ENCODE assay signal across 8 cellular contexts in genomic region chr6:81938014-81938761, GRCh38.
DNase-seq lines count a peak whose midpoint lies in the region; ATAC-seq lines count a peak whose summit lies in the region.

No MANE protein-coding gene starts in this region.

- H3K9me3 Mint-ChIP-seq in activated naive CD8-positive, alpha-beta T cell treated with anti-CD3 and anti-CD28 coated beads, Interleukin-2, amount 50 U/mL, for 24 hours = peaks cover 7% of the 10 kb centered on the region

- H3K4me1 Mint-ChIP-seq in activated naive CD8-positive, alpha-beta T cell treated with anti-CD3 and anti-CD28 coated beads, Interleukin-2, amount 50 U/mL, for 24 hours = no peaks in the 10 kb centered on the region

- no peak overlapping the region for H3K27ac Mint-ChIP-seq in activated naive CD8-positive, alpha-beta T cell treated with anti-CD3 and anti-CD28 coated beads, Interleukin-2, amount 50 U/mL, for 24 hours

- H3K36me3 Mint-ChIP-seq in activated naive CD8-positive, alpha-beta T cell treated with anti-CD3 and anti-CD28 coated beads, Interleukin-2, amount 50 U/mL, for 24 hours (ENCODE audit: low read depth) = no peaks in the 10 kb centered on the region

- no peaks in the 10 kb centered on the region for H3K27me3 Mint-ChIP-seq in activated naive CD8-positive, alpha-beta T cell treated with anti-CD3 and anti-CD28 coated beads, Interleukin-2, amount 50 U/mL, for 24 hours

- ATAC-seq in GM18520 (IDR thresholded peaks at IDR 0.05; ENCODE audit: unreplicated experiment) (peak; percentile 99), HG03139 (IDR thresholded peaks at IDR 0.05; ENCODE audit: unreplicated experiment) (peak; percentile 45)
- no peak for ATAC-seq in activated naive CD8-positive, alpha-beta T cell treated with anti-CD3 and anti-CD28 coated beads, Interleukin-2, amount 50 U/mL, for 24 hours

- H3K4me3 Mint-ChIP-seq in activated naive CD8-positive, alpha-beta T cell treated with anti-CD3 and anti-CD28 coated beads, Interleukin-2, amount 50 U/mL, for 24 hours = no peak overlapping the region

- DNase-seq in SW480 (ENCODE audit: low spot score) (peak; percentile 94), kidney glomerular epithelial cell (lab: John Stamatoyannopoulos, UW) (peak; percentile 55), iPS-NIHi11 (ENCODE audit: low spot score) (no peak), nucleus accumbens (lab: John Stamatoyannopoulos, UW) (no peak), foreskin melanocyte (no peak)
- DNase-seq in activated naive CD8-positive, alpha-beta T cell treated with anti-CD3 and anti-CD28 coated beads, Interleukin-2, amount 50 U/mL, for 24 hours = no peak

Comparison
In these comparisons a context has a peak if more than half of its experiments do, and no peak if none do; other contexts are left out.
1. DNase-seq: peak in SW480 (single experiment) and kidney glomerular epithelial cell (single experiment); none in iPS-NIHi11 (single experiment), activated naive CD8-positive, alpha-beta T cell treated with anti-CD3 and anti-CD28 coated beads, Interleukin-2, amount 50 U/mL, for 24 hours (single experiment), nucleus accumbens (0 of 56) and foreskin melanocyte (single experiment).